ENCODE assay signal across 9 cellular contexts in the genomic region with DNA sequence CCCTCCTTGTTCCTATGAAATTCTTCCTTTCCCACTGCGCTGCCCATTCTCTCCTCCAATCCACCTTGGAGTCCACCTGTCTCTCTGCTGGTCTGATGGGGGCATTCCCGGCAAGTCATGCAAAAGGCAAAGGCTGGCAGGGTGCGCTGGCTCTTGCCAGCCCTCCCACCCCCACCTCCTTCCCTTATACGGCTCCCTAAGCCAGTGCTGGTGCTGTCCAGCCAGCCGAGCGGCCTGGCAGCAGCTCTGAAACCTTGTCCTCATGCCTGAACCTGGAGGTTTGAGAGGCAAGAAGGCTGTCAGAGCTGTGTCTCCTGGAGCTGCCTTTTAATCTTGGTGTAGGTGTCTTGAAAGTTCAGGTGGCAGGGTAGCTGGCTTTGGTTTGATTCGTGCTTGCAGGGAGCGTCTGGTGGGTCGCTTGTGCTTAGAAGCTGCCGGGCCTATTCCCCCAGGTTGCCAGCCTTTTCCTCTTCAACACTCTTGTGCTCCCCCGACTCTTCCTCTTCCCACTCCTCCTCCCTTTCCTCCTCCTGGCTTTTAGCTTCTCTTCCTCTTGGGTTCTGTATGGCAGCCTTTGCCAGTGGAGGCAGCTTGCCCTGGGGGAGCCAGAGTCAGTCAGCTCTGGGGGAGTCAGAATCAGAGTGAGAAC. TPM values are rescaled to one million over a fixed set of nuclear protein-coding genes. Genes with fewer than 3 reads are reported as not detected.
A peak's percentile ranks its signal among the peaks of the same experiment; 100 is the strongest.
DNase-seq lines count a peak whose midpoint lies in the region; ATAC-seq, FAIRE-seq and TF ChIP-seq lines count a peak whose summit lies in the region.
"Had no signal": no experiment of that assay in that cellular context is flagged by ENCODE, and none has a peak within 500 bp of the region (broad histone marks: within the 10 kb centered on the region; RNA-seq: fewer than 3 reads in every experiment).

No MANE protein-coding gene starts in this region.

- H4K20me1 ChIP-seq in GM23338 (replicated peaks; ENCODE audit: insufficient read depth) (0 out of 2 replicates have a peak, but pooled peaks cover 3% of the 10 kb centered on the region), osteoblast (ENCODE audit: insufficient read depth, low read length) (no peaks in the 10 kb centered on the region)

- ATAC-seq in GM23338, result peak; percentile 29
- ATAC-seq in HG03108 (IDR thresholded peaks at IDR 0.05; ENCODE audit: unreplicated experiment), result no peak
- ATAC-seq in GM18517 (IDR thresholded peaks at IDR 0.05; ENCODE audit: unreplicated experiment), result no peak

- POLR2A ChIA-PET in activated CD4-positive, alpha-beta memory T cell treated with anti-CD3 and anti-CD28 coated beads for 36 hours (lab: Charles Lee), result no interaction called here

- H2AFZ ChIP-seq in GM23338 (peak overlapping the region; percentile 81), osteoblast (ENCODE audit: low read length) (no peak overlapping the region)

- H3K4me3 ChIP-seq in GM23338 (peak overlapping the region; percentile 85), cardiac muscle cell (peak overlapping the region; percentile 30), osteoblast (ENCODE audit: insufficient read depth, low read length) (peak overlapping the region; percentile 66)

- H3K36me3 Mint-ChIP-seq in GM23338 (ENCODE audit: low read depth), result peaks cover 16% of the 10 kb centered on the region
- no peaks in the 10 kb centered on the region for H3K36me3 Mint-ChIP-seq in activated CD4-positive, alpha-beta memory T cell treated with anti-CD3 and anti-CD28 coated beads for 36 hours

- H3K27ac Mint-ChIP-seq in GM23338, result no peak overlapping the region
- H3K27ac Mint-ChIP-seq in activated CD4-positive, alpha-beta memory T cell treated with anti-CD3 and anti-CD28 coated beads for 36 hours, result no peak overlapping the region

- H3K9me3 ChIP-seq in cardiac muscle cell (ENCODE audit: low read depth) (no peaks in the 10 kb centered on the region), osteoblast (ENCODE audit: low read depth, low read length) (no peaks in the 10 kb centered on the region)

- H3K27ac ChIP-seq in GM23338 (ENCODE audit: low read depth) (no peak overlapping the region), cardiac muscle cell (no peak overlapping the region), osteoblast (ENCODE audit: low read depth, low read length) (no peak overlapping the region)
- H3K27ac ChIP-seq: parathyroid adenoma had no signal

- CTCF ChIA-PET in activated CD4-positive, alpha-beta memory T cell treated with anti-CD3 and anti-CD28 coated beads for 36 hours (lab: Charles Lee), result interaction anchor here (5.3 kb wide), 1 partner anchor 296 kb away, joined by 67 read pairs; no protein-coding TSS in a partner anchor

- H3K36me3 ChIP-seq in GM23338 (ENCODE audit: insufficient read depth) (no peaks in the 10 kb centered on the region), cardiac muscle cell (no peaks in the 10 kb centered on the region), osteoblast (ENCODE audit: insufficient read depth, low read length) (no peaks in the 10 kb centered on the region)

- no peaks in the 10 kb centered on the region for H3K9me2 ChIP-seq in GM23338 (ENCODE audit: insufficient read depth)

- no peak for TF ChIP-seq CTCF in GM23338 (conservative IDR thresholded peaks at IDR 0.05; ENCODE audit: low read depth in 2 of 2)
- no peak for TF ChIP-seq CTCF in cardiac muscle cell (IDR thresholded peaks at IDR 0.05; ENCODE audit: low read depth, low read length)
- no peak for TF ChIP-seq CTCF in osteoblast (IDR thresholded peaks at IDR 0.05; ENCODE audit: extremely low read depth, low read depth, low read length)

- H3K4me3 Mint-ChIP-seq in GM23338, result peak overlapping the region; percentile 82
- peak overlapping the region; percentile 54 for H3K4me3 Mint-ChIP-seq in activated CD4-positive, alpha-beta memory T cell treated with anti-CD3 and anti-CD28 coated beads for 36 hours

- H3K4me2 ChIP-seq in GM23338 (peak overlapping the region; percentile 98), osteoblast (ENCODE audit: insufficient read depth, low read length) (peak overlapping the region; percentile 92)

- H3K27me3 Mint-ChIP-seq in GM23338 (ENCODE audit: insufficient read depth, low read depth, poor library complexity), result peaks cover 38% of the 10 kb centered on the region
- peaks cover 63% of the 10 kb centered on the region for H3K27me3 Mint-ChIP-seq in activated CD4-positive, alpha-beta memory T cell treated with anti-CD3 and anti-CD28 coated beads for 36 hours

- H3K9me3 Mint-ChIP-seq in GM23338, result peaks cover 23% of the 10 kb centered on the region; the same call in 2 of the 3 replicates
- H3K9me3 Mint-ChIP-seq in activated CD4-positive, alpha-beta memory T cell treated with anti-CD3 and anti-CD28 coated beads for 36 hours, result no peaks in the 10 kb centered on the region

- peak; percentile 50 for DNase-seq in GM23338 (ENCODE audit: low spot score)
- no peak for DNase-seq in activated CD4-positive, alpha-beta memory T cell treated with anti-CD3 and anti-CD28 coated beads for 36 hours
- DNase-seq in cardiac muscle cell (ENCODE audit: low read depth in 1 of 2, low spot score in 1 of 2), result peak; percentile 32 to 72
- DNase-seq in osteoblast (ENCODE audit: insufficient read length, low spot score, missing footprints), result peak; percentile 55
- no peak for DNase-seq in RCC 7860 (ENCODE audit: low spot score)
- DNase-seq in activated CD4-positive, alpha-beta T cell treated with anti-CD3 and anti-CD28 coated beads, Interleukin-2, amount 50 U/mL, for 1 hour, result no peak

- FAIRE-seq in RCC 7860 (lab: Jason Lieb, UNC), result no peak

- intact Hi-C loops in activated CD4-positive, alpha-beta memory T cell treated with anti-CD3 and anti-CD28 coated beads for 36 hours (cut with micrococcal nuclease), result loop anchor here (2.0 to 5.0 kb wide), 2 partner anchors 76 to 160 kb away; a partner anchor contains a TSS

- H3K4me1 Mint-ChIP-seq in GM23338, result peaks cover 25% of the 10 kb centered on the region
- peaks cover 31% of the 10 kb centered on the region for H3K4me1 Mint-ChIP-seq in activated CD4-positive, alpha-beta memory T cell treated with anti-CD3 and anti-CD28 coated beads for 36 hours (ENCODE audit: low read depth)

- H3K4me1 ChIP-seq in GM23338 (ENCODE audit: insufficient read depth) (peaks cover 14% of the 10 kb centered on the region), cardiac muscle cell (ENCODE audit: low read depth) (peaks cover 12% of the 10 kb centered on the region), osteoblast (ENCODE audit: insufficient read depth, low read length) (peaks cover 24% of the 10 kb centered on the region)

- 0 out of 2 replicates have a peak, but pooled peaks cover 11% of the 10 kb centered on the region for H3F3A ChIP-seq in GM23338 (replicated peaks; ENCODE audit: low read depth)

- peaks cover 20% of the 10 kb centered on the region for H3K79me2 ChIP-seq in GM23338 (replicated peaks; ENCODE audit: insufficient read depth)
- no peaks in the 10 kb centered on the region for H3K79me2 ChIP-seq in osteoblast (ENCODE audit: insufficient read depth, low read length)
- H3K79me2 ChIP-seq: parathyroid adenoma had no signal

- H3K27me3 ChIP-seq in GM23338 (ENCODE audit: insufficient read depth), result peaks cover 36% of the 10 kb centered on the region
- H3K27me3 ChIP-seq in cardiac muscle cell, result peaks cover 18% of the 10 kb centered on the region
- peaks cover 37% of the 10 kb centered on the region for H3K27me3 ChIP-seq in osteoblast (ENCODE audit: insufficient read depth, low read length)

TF ChIP-seq in GM23338, 12 proteins besides CTCF, POLR2A, EP300 and RAD21:
- TF ChIP-seq EZH2phosphoT487 (IDR thresholded peaks at IDR 0.05; ENCODE audit: unreplicated experiment), result no peak
- TF ChIP-seq, protein P1, sequence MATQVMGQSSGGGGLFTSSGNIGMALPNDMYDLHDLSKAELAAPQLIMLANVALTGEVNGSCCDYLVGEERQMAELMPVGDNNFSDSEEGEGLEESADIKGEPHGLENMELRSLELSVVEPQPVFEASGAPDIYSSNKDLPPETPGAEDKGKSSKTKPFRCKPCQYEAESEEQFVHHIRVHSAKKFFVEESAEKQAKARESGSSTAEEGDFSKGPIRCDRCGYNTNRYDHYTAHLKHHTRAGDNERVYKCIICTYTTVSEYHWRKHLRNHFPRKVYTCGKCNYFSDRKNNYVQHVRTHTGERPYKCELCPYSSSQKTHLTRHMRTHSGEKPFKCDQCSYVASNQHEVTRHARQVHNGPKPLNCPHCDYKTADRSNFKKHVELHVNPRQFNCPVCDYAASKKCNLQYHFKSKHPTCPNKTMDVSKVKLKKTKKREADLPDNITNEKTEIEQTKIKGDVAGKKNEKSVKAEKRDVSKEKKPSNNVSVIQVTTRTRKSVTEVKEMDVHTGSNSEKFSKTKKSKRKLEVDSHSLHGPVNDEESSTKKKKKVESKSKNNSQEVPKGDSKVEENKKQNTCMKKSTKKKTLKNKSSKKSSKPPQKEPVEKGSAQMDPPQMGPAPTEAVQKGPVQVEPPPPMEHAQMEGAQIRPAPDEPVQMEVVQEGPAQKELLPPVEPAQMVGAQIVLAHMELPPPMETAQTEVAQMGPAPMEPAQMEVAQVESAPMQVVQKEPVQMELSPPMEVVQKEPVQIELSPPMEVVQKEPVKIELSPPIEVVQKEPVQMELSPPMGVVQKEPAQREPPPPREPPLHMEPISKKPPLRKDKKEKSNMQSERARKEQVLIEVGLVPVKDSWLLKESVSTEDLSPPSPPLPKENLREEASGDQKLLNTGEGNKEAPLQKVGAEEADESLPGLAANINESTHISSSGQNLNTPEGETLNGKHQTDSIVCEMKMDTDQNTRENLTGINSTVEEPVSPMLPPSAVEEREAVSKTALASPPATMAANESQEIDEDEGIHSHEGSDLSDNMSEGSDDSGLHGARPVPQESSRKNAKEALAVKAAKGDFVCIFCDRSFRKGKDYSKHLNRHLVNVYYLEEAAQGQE (IDR thresholded peaks at IDR 0.05; ENCODE audit: unreplicated experiment), result peak; percentile 49
- no peak for TF ChIP-seq NANOG (IDR thresholded peaks at IDR 0.05; ENCODE audit: borderline replicate concordance)

RNA-seq across cellular contexts. Expression of a gene that starts 0.7 kb away (rescaled TPM):
- total RNA-seq in GM23338 (2014; rRNA removed; shearing (Covaris generic)), result 17.2 and 17.7 TPM in 2 replicates
- polyA plus RNA-seq in GM23338 (2016; fragmentation: Nextera tagmentation; extraction: Ambion mirVana) (3.3 and 4.9 TPM in 2 replicates), cardiac muscle cell (1.5 and 2.8 TPM in 2 replicates)
- total RNA-seq in activated CD4-positive, alpha-beta memory T cell treated with anti-CD3 and anti-CD28 coated beads for 36 hours, result under 1 TPM; 0.17 to 0.50 TPM
- total RNA-seq in cardiac muscle cell (1.5 and 3.3 TPM in 2 replicates), osteoblast (2.2 and 3.5 TPM in 2 replicates)

Comparison
In these comparisons a context has a peak if more than half of its experiments do, and no peak if none do; other contexts are left out.
1. DNase-seq: peak in GM23338 (single experiment), cardiac muscle cell (2 of 2) and osteoblast (single experiment); none in activated CD4-positive, alpha-beta memory T cell treated with anti-CD3 and anti-CD28 coated beads for 36 hours (single experiment), RCC 7860 (single experiment) and activated CD4-positive, alpha-beta T cell treated with anti-CD3 and anti-CD28 coated beads, Interleukin-2, amount 50 U/mL, for 1 hour (single experiment).
2. H3K4me3 ChIP-seq: peak in every context shown above with its lines; median percentile 85 in GM23338; 66 in osteoblast; 30 in cardiac muscle cell.